9 cellular contexts compared by ENCODE assay signal in genomic region chr6:37131104-37131959, GRCh38. TPM values are rescaled to one million over a fixed set of nuclear protein-coding genes. Genes with fewer than 3 reads are reported as not detected.
DNase-seq lines count a peak whose midpoint lies in the region; ATAC-seq, FAIRE-seq and TF ChIP-seq lines count a peak whose summit lies in the region.
"Had no signal": no experiment of that assay in that cellular context is flagged by ENCODE, and none has a peak within 500 bp of the region (broad histone marks: within the 10 kb centered on the region; RNA-seq: fewer than 3 reads in every experiment).

No MANE protein-coding gene starts in this region.

- H3K4me1 ChIP-seq in lung (ENCODE audit: control insufficient read depth in 2 of 2, insufficient read depth in 2 of 2, low read length in 2 of 2) (peaks cover 2 to 11% of the 10 kb centered on the region in 2 donors), urinary bladder (ENCODE audit: insufficient read depth) (no peaks in the 10 kb centered on the region)

- no peaks in the 10 kb centered on the region for H3K27me3 ChIP-seq in bronchial epithelial cell (ENCODE audit: control insufficient read depth, insufficient read depth, low read length)
- no peaks in the 10 kb centered on the region for H3K27me3 ChIP-seq in lung (ENCODE audit: control insufficient read depth, insufficient read depth)

- no peak overlapping the region for H3K4me3 ChIP-seq in bronchial epithelial cell (ENCODE audit: low read depth, low read length)
- no peak overlapping the region for H3K4me3 ChIP-seq in lung
- no peak overlapping the region for H3K4me3 ChIP-seq in urinary bladder (ENCODE audit: low read depth, low read length)

- DNase-seq in DMS 273 (lab: John Stamatoyannopoulos, UW; ENCODE audit: unreplicated experiment) (peak; percentile 92), DMS 273 treated with DMSO at 0.1 percent for 48 hours (lab: John Stamatoyannopoulos, UW) (no peak), bronchial epithelial cell (ENCODE audit: low read depth) (peak; percentile 49), lung (ENCODE audit: low spot score) (peak; percentile 85), putamen (ENCODE audit: low spot score) (no peak)
- DNase-seq in activated CD8-positive, alpha-beta memory T cell treated with anti-CD3 and anti-CD28 coated beads, Interleukin-2, amount 50 U/mL, for 48 hours, result no peak

- H3K9me3 ChIP-seq in lung (ENCODE audit: control insufficient read depth in 2 of 2, insufficient read depth in 1 of 2, low read length in 1 of 2), result no peaks in the 10 kb centered on the region

- ATAC-seq in lung (ENCODE audit: insufficient read depth, low FRiP score) (peak; percentile 7), GM19328 (IDR thresholded peaks at IDR 0.05; ENCODE audit: unreplicated experiment) (no peak)

- 31 to 47% methylated on average over 15 of the region's 15 CpGs for WGBS in lung, 2 donors
- WGBS in urinary bladder, result 28% methylated on average over 15 of the region's 15 CpGs

- H3K36me3 ChIP-seq in bronchial epithelial cell (ENCODE audit: control insufficient read depth, insufficient read depth, low read length), result no peaks in the 10 kb centered on the region
- H3K36me3 ChIP-seq in lung (ENCODE audit: control insufficient read depth in 2 of 2, insufficient read depth in 2 of 2, low read length in 2 of 2), result no peaks in the 10 kb centered on the region
- no peaks in the 10 kb centered on the region for H3K36me3 ChIP-seq in urinary bladder (ENCODE audit: insufficient read depth)

- TF ChIP-seq CTCF in bronchial epithelial cell (IDR thresholded peaks at IDR 0.05; ENCODE audit: insufficient read depth, low read length, severe bottlenecking), result no peak
- no peak for TF ChIP-seq CTCF in lung (IDR thresholded peaks at IDR 0.05; ENCODE audit: control extremely low read depth, extremely low read depth)

- no peak for FAIRE-seq in bronchial epithelial cell (lab: Jason Lieb, UNC)

- H3K27ac ChIP-seq in lung (ENCODE audit: low read depth in 1 of 2, low read length in 1 of 2), result peak overlapping the region; percentile 63 to 99
- H3K27ac ChIP-seq in urinary bladder (ENCODE audit: low read depth), result peak overlapping the region; percentile 77
- H3K27ac ChIP-seq: 22Rv1 had no signal

RNA-seq across cellular contexts. Expression of gene PIM1, which starts 38.6 kb away (rescaled TPM):
- 29.2 and 35.3 TPM in 2 replicates for total RNA-seq in bronchial epithelial cell
- total RNA-seq in lung, result 10 to 100 TPM; 43.2 to 56.2 TPM
- 100 to 1,000 TPM in 1 of 2 donors, 10 to 100 TPM in 1; 47.7 to 108 TPM for polyA plus RNA-seq in lung
- total RNA-seq in urinary bladder, result 25.7 TPM
- polyA plus RNA-seq in urinary bladder, result 55.8 TPM

Comparison
In these comparisons a context has a peak if more than half of its experiments do, and no peak if none do; other contexts are left out.
1. DNase-seq: peak in DMS 273 (single experiment), bronchial epithelial cell (single experiment) and lung (single experiment); none in DMS 273 treated with DMSO at 0.1 percent for 48 hours (single experiment), putamen (single experiment) and activated CD8-positive, alpha-beta memory T cell treated with anti-CD3 and anti-CD28 coated beads, Interleukin-2, amount 50 U/mL, for 48 hours (single experiment).